ENCODE assay signal across 1 cellular context in the genomic region with DNA sequence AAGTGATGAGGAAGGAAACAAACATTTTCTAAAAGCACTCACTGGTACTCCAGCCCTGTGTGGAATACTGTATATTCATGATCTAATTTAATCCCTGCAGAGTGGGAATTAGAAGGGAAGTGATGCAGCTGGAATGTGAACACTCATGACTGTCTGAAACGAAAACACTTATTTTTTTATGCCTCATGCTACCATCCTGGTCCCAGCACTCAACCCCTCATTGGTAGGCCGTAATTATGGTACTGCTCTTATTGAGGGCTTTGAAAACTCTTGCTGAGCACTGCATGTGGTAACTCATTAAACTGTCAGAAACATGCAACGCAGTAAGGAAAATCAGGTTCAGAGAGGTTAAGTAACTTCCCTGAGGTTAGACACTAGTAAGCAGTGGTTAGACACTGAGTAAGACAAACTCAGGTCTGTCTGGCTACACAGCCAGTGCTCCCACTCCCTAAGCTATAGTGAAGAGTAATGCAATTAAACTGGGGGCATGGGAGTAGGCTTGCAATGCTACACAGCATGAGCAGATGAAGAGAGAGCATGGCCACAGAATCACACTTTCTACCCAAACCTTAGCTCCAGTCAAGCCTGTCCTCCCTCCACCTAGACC.
TF ChIP-seq lines count a peak whose summit lies in the region.

No MANE protein-coding gene starts in this region.

TF ChIP-seq in IMR-90, 13 proteins besides CTCF, POLR2A, EP300 and RAD21:
- TF ChIP-seq, protein P1, sequence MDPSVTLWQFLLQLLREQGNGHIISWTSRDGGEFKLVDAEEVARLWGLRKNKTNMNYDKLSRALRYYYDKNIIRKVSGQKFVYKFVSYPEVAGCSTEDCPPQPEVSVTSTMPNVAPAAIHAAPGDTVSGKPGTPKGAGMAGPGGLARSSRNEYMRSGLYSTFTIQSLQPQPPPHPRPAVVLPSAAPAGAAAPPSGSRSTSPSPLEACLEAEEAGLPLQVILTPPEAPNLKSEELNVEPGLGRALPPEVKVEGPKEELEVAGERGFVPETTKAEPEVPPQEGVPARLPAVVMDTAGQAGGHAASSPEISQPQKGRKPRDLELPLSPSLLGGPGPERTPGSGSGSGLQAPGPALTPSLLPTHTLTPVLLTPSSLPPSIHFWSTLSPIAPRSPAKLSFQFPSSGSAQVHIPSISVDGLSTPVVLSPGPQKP (IDR thresholded peaks at IDR 0.05; ENCODE audit: borderline replicate concordance, low read depth, low read length) = no peak
- TF ChIP-seq BHLHE40 (IDR thresholded peaks at IDR 0.05; ENCODE audit: low read depth, low read length) (no peak), MXI1 (IDR thresholded peaks at IDR 0.05; ENCODE audit: borderline replicate concordance, low read depth, low read length) (no peak), CHD1 (IDR thresholded peaks at IDR 0.05; ENCODE audit: low read depth, low read length) (no peak), RFX5 (IDR thresholded peaks at IDR 0.05; ENCODE audit: low read depth, low read length) (no peak), NFE2L2 (IDR thresholded peaks at IDR 0.05; ENCODE audit: low read depth, low read length) (no peak), RCOR1 (IDR thresholded peaks at IDR 0.05; ENCODE audit: insufficient replicate concordance, low read length) (no peak)
- TF ChIP-seq, protein P2, sequence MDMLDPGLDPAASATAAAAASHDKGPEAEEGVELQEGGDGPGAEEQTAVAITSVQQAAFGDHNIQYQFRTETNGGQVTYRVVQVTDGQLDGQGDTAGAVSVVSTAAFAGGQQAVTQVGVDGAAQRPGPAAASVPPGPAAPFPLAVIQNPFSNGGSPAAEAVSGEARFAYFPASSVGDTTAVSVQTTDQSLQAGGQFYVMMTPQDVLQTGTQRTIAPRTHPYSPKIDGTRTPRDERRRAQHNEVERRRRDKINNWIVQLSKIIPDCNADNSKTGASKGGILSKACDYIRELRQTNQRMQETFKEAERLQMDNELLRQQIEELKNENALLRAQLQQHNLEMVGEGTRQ (IDR thresholded peaks at IDR 0.05; ENCODE audit: low read depth, low read length) = no peak
